ENCODE assay signal across 15 cellular contexts in genomic region chr7:70000747-70001348, GRCh38.
DNase-seq lines count a peak whose midpoint lies in the region; ATAC-seq and TF ChIP-seq lines count a peak whose summit lies in the region.
"Had no signal": no experiment of that assay in that cellular context is flagged by ENCODE, and none has a peak within 500 bp of the region (broad histone marks: within the 10 kb centered on the region; RNA-seq: fewer than 3 reads in every experiment).

No MANE protein-coding gene starts in this region.

- H2AFZ ChIP-seq in SK-N-SH (ENCODE audit: low read depth): no peak overlapping the region

- intact Hi-C loops in activated CD4-positive, alpha-beta T cell treated with anti-CD3 and anti-CD28 coated beads, Interleukin-2, amount 10 ng/mL, durations not matched to agents 24 days and 14 days (cut with micrococcal nuclease): no loop called here

- DNase-seq in SK-N-SH (no peak), NCI-H2171 treated with DMSO at 0.1 percent for 48 hours (lab: John Stamatoyannopoulos, UW) (peak; percentile 43), cerebellar cortex (ENCODE audit: low spot score) (peak; percentile 93), chondrocyte (ENCODE audit: low spot score) (no peak)
- no peak for DNase-seq in activated CD4-positive, alpha-beta T cell treated with anti-CD3 and anti-CD28 coated beads, Interleukin-2, amount 10 ng/mL, durations not matched to agents 24 days and 14 days
- DNase-seq: 8988T; CD8-positive, alpha-beta memory T cell; H9; NCI-H1105 treated with DMSO at 0.1 percent for 48 hours; NCI-H187 treated with DMSO at 0.1 percent for 48 hours had no signal

- no peaks in the 10 kb centered on the region for H3K36me3 ChIP-seq in SK-N-SH (replicated peaks in 1 of 2; ENCODE audit: control insufficient read depth in 1 of 2, insufficient read depth in 2 of 2, low read length in 1 of 2)

- H4K20me1 ChIP-seq in SK-N-SH (ENCODE audit: insufficient read depth): peaks cover 6% of the 10 kb centered on the region; the same call in 1 of the 2 replicates

- POLR2A ChIA-PET in SK-N-SH (lab: Yijun Ruan, JAX): no interaction called here

- WGBS in SK-N-SH (ENCODE audit: low lambda C conversion rate): 87% methylated on average over 5 of the region's 5 CpGs

- TF ChIP-seq CTCF in SK-N-SH (IDR thresholded peaks at IDR 0.05) (no peak), chondrocyte (IDR thresholded peaks at IDR 0.05) (no peak)

- no peak overlapping the region for H3K9ac ChIP-seq in SK-N-SH

- no peaks in the 10 kb centered on the region for H3K9me3 Mint-ChIP-seq in activated CD4-positive, alpha-beta T cell treated with anti-CD3 and anti-CD28 coated beads, Interleukin-2, amount 10 ng/mL, durations not matched to agents 24 days and 14 days
- no peaks in the 10 kb centered on the region for H3K9me3 Mint-ChIP-seq in chondrocyte (ENCODE audit: low read depth)
- H3K9me3 Mint-ChIP-seq: CD8-positive, alpha-beta memory T cell; H9 had no signal

- H3K4me3 Mint-ChIP-seq in activated CD4-positive, alpha-beta T cell treated with anti-CD3 and anti-CD28 coated beads, Interleukin-2, amount 10 ng/mL, durations not matched to agents 24 days and 14 days: no peak overlapping the region
- H3K4me3 Mint-ChIP-seq in chondrocyte (ENCODE audit: unreplicated experiment): no peak overlapping the region
- H3K4me3 Mint-ChIP-seq: CD8-positive, alpha-beta memory T cell; H9 had no signal

- H3K27me3 ChIP-seq in SK-N-SH (ENCODE audit: insufficient read depth): no peaks in the 10 kb centered on the region

- ATAC-seq in SK-N-SH treated with all-trans-retinoic acid at 6 μM for 48 hours (peak; percentile 64), HG02678 (IDR thresholded peaks at IDR 0.05; ENCODE audit: unreplicated experiment) (no peak), GM18511 (IDR thresholded peaks at IDR 0.05; ENCODE audit: unreplicated experiment) (no peak)
- ATAC-seq: Panc1 had no signal

- H3K9me2 ChIP-seq in SK-N-SH: no peaks in the 10 kb centered on the region

- no peaks in the 10 kb centered on the region for H3K9me3 ChIP-seq in SK-N-SH

- no peak for TF ChIP-seq RAD21 in SK-N-SH (IDR thresholded peaks at IDR 0.05; ENCODE audit: low read length)

- H3K4me1 Mint-ChIP-seq in activated CD4-positive, alpha-beta T cell treated with anti-CD3 and anti-CD28 coated beads, Interleukin-2, amount 10 ng/mL, durations not matched to agents 24 days and 14 days: peaks cover 3% of the 10 kb centered on the region
- H3K4me1 Mint-ChIP-seq in chondrocyte (ENCODE audit: low read depth): peaks cover 20% of the 10 kb centered on the region

- H3K4me2 ChIP-seq in SK-N-SH: no peak overlapping the region

- H3K27ac ChIP-seq in SK-N-SH (ENCODE audit: low read depth in 2 of 2, low read length in 1 of 2): no peak overlapping the region
- H3K27ac ChIP-seq: HL-60 had no signal

- no peak overlapping the region for H3K27ac Mint-ChIP-seq in activated CD4-positive, alpha-beta T cell treated with anti-CD3 and anti-CD28 coated beads, Interleukin-2, amount 10 ng/mL, durations not matched to agents 24 days and 14 days
- H3K27ac Mint-ChIP-seq in chondrocyte (ENCODE audit: unreplicated experiment): no peak overlapping the region
- H3K27ac Mint-ChIP-seq: CD8-positive, alpha-beta memory T cell; H9 had no signal

- CTCF ChIA-PET in SK-N-SH (lab: Yijun Ruan, JAX): interaction anchor here (1.5 to 1.7 kb wide), 2 partner anchors 18 to 32 kb away, joined by 3 to 4 read pairs; no protein-coding TSS in a partner anchor

- no peak overlapping the region for H3K4me3 ChIP-seq in SK-N-SH (ENCODE audit: low read depth in 2 of 2, low read length in 1 of 2)

- no peaks in the 10 kb centered on the region for H3K79me2 ChIP-seq in SK-N-SH (ENCODE audit: insufficient read depth)

- no peaks in the 10 kb centered on the region for H3K27me3 Mint-ChIP-seq in activated CD4-positive, alpha-beta T cell treated with anti-CD3 and anti-CD28 coated beads, Interleukin-2, amount 10 ng/mL, durations not matched to agents 24 days and 14 days
- no peaks in the 10 kb centered on the region for H3K27me3 Mint-ChIP-seq in chondrocyte (ENCODE audit: low read depth)

- H3F3A ChIP-seq in SK-N-SH (replicated peaks; ENCODE audit: insufficient read depth): peaks cover 14% of the 10 kb centered on the region

- TF ChIP-seq EP300 in SK-N-SH (IDR thresholded peaks at IDR 0.05; ENCODE audit: borderline replicate concordance in 1 of 2, low read depth in 1 of 2, low read length in 1 of 2): no peak

- peaks cover 9 to 14% of the 10 kb centered on the region in 2 experiments; a peak in 2 of 4 replicates for H3K4me1 ChIP-seq in SK-N-SH (ENCODE audit: control insufficient read depth in 1 of 2, insufficient read depth in 2 of 2, low read depth in 1 of 2, low read length in 1 of 2)

- H3K36me3 Mint-ChIP-seq in activated CD4-positive, alpha-beta T cell treated with anti-CD3 and anti-CD28 coated beads, Interleukin-2, amount 10 ng/mL, durations not matched to agents 24 days and 14 days (ENCODE audit: low read depth): no peaks in the 10 kb centered on the region
- H3K36me3 Mint-ChIP-seq in chondrocyte (ENCODE audit: low read depth): no peaks in the 10 kb centered on the region
- H3K36me3 Mint-ChIP-seq: CD8-positive, alpha-beta memory T cell had no signal

TF ChIP-seq in SK-N-SH treated with all-trans-retinoic acid at 6 μM for 48 hours, 23 proteins besides CTCF, POLR2A, EP300 and RAD21 (continues in another document):
- no peak for TF ChIP-seq ZFP3 (CRISPR knock-in tag; IDR thresholded peaks at IDR 0.05)
- no peak for TF ChIP-seq ZNF565 (CRISPR knock-in tag; conservative IDR thresholded peaks at IDR 0.05; ENCODE audit: low read depth)
- no peak for TF ChIP-seq TCF4 (CRISPR knock-in tag; IDR thresholded peaks at IDR 0.05; ENCODE audit: borderline replicate concordance)
- TF ChIP-seq, protein P1, sequence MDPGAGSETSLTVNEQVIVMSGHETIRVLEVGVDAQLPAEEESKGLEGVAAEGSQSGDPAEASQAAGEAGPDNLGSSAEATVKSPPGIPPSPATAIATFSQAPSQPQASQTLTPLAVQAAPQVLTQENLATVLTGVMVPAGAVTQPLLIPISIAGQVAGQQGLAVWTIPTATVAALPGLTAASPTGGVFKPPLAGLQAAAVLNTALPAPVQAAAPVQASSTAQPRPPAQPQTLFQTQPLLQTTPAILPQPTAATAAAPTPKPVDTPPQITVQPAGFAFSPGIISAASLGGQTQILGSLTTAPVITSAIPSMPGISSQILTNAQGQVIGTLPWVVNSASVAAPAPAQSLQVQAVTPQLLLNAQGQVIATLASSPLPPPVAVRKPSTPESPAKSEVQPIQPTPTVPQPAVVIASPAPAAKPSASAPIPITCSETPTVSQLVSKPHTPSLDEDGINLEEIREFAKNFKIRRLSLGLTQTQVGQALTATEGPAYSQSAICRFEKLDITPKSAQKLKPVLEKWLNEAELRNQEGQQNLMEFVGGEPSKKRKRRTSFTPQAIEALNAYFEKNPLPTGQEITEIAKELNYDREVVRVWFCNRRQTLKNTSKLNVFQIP (CRISPR knock-in tag; IDR thresholded peaks at IDR 0.05; ENCODE audit: borderline replicate concordance, low read depth): no peak
- TF ChIP-seq, protein P2, sequence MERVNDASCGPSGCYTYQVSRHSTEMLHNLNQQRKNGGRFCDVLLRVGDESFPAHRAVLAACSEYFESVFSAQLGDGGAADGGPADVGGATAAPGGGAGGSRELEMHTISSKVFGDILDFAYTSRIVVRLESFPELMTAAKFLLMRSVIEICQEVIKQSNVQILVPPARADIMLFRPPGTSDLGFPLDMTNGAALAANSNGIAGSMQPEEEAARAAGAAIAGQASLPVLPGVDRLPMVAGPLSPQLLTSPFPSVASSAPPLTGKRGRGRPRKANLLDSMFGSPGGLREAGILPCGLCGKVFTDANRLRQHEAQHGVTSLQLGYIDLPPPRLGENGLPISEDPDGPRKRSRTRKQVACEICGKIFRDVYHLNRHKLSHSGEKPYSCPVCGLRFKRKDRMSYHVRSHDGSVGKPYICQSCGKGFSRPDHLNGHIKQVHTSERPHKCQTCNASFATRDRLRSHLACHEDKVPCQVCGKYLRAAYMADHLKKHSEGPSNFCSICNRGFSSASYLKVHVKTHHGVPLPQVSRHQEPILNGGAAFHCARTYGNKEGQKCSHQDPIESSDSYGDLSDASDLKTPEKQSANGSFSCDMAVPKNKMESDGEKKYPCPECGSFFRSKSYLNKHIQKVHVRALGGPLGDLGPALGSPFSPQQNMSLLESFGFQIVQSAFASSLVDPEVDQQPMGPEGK (CRISPR knock-in tag; IDR thresholded peaks at IDR 0.05; ENCODE audit: borderline replicate concordance): no peak

TF ChIP-seq in SK-N-SH, 30 proteins besides CTCF, POLR2A, EP300 and RAD21:
- no peak for TF ChIP-seq USF2 (IDR thresholded peaks at IDR 0.05; ENCODE audit: borderline replicate concordance, low read depth, low read length)
- TF ChIP-seq SIN3A (IDR thresholded peaks at IDR 0.05; ENCODE audit: borderline replicate concordance, low read depth, low read length): no peak
- TF ChIP-seq RFX5 (IDR thresholded peaks at IDR 0.05; ENCODE audit: low read length): no peak
- no peak for TF ChIP-seq JUND (IDR thresholded peaks at IDR 0.05)
TF ChIP-seq in SK-N-SH: peak in this region for 0.

Comparison
In these comparisons a context has a peak if more than half of its experiments do, and no peak if none do; other contexts are left out.
1. DNase-seq: peak in NCI-H2171 treated with DMSO at 0.1 percent for 48 hours (single experiment) and cerebellar cortex (single experiment); none in SK-N-SH (single experiment), activated CD4-positive, alpha-beta T cell treated with anti-CD3 and anti-CD28 coated beads, Interleukin-2, amount 10 ng/mL, durations not matched to agents 24 days and 14 days (single experiment) and chondrocyte (single experiment).